Comparison of ENCODE assay signal across 13 cellular contexts in the genomic region with DNA sequence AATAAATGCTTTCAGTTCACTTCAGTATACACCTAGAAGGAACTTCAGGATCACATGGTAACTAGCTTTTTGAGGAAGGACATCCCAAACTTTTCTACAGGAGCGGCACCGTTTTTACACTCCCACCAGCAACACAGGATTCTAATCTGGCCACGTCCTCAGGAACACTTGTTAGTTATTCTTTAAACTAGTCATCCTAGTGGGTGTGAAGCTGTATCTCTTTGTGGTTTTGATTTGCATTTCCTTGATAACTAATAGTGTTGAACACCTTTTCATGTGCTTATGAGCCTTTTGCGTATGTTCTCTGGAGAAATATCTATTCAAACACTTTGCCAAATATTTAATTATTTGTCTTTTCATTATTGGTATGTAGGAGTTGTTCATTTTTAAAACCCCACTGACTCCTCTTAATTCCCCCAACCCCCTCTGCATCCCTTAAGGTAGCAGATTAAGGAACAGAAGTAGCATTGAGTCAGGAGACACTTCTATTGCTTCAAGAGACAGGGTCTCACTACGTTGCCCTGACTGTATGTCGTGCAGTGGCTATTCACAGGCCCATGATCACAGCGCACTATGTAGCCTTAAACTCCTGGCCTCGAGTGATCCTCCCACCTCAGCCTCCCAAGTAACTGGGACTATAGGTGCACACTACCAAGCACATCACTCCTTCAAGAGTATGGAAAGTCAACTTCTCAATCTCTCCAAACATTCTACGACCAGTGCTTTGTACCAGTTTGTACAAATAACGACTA. TPM values are rescaled to one million over a fixed set of nuclear protein-coding genes. Genes with fewer than 3 reads are reported as not detected.
DNase-seq lines count a peak whose midpoint lies in the region; ATAC-seq and TF ChIP-seq lines count a peak whose summit lies in the region.
"Had no signal": no experiment of that assay in that cellular context is flagged by ENCODE, and none has a peak within 500 bp of the region (broad histone marks: within the 10 kb centered on the region; RNA-seq: fewer than 3 reads in every experiment).

No MANE protein-coding gene starts in this region.

- H3K27ac ChIP-seq in 22Rv1: peak overlapping the region; percentile 30; the same call in 1 of the 2 replicates
- H3K27ac ChIP-seq: SJSA1 had no signal

- H3K36me3 Mint-ChIP-seq in activated T-helper 17 cell treated with anti-CD3 and anti-CD28 coated beads, Interleukin-2, amount 50 U/mL, for 72 hours (ENCODE audit: low read depth): peaks cover 88% of the 10 kb centered on the region
- peaks cover 4% of the 10 kb centered on the region for H3K36me3 Mint-ChIP-seq in mesothelial cell of epicardium

- ATAC-seq in GM18517 (IDR thresholded peaks at IDR 0.05; ENCODE audit: unreplicated experiment) (peak; percentile 54), HG02938 (IDR thresholded peaks at IDR 0.05; ENCODE audit: unreplicated experiment) (no peak), HG03139 (IDR thresholded peaks at IDR 0.05; ENCODE audit: unreplicated experiment) (no peak)
- ATAC-seq in activated T-helper 17 cell treated with anti-CD3 and anti-CD28 coated beads, Interleukin-2, amount 50 U/mL, for 72 hours (replicated peaks): peak; percentile 79

- no peaks in the 10 kb centered on the region for H3K27me3 Mint-ChIP-seq in activated T-helper 17 cell treated with anti-CD3 and anti-CD28 coated beads, Interleukin-2, amount 50 U/mL, for 72 hours
- no peaks in the 10 kb centered on the region for H3K27me3 Mint-ChIP-seq in mesothelial cell of epicardium (ENCODE audit: low read depth)

- peak overlapping the region; percentile 75 for H3K4me3 Mint-ChIP-seq in activated T-helper 17 cell treated with anti-CD3 and anti-CD28 coated beads, Interleukin-2, amount 50 U/mL, for 72 hours
- no peak overlapping the region for H3K4me3 Mint-ChIP-seq in mesothelial cell of epicardium

- peak overlapping the region; percentile 74 for H3K27ac Mint-ChIP-seq in activated T-helper 17 cell treated with anti-CD3 and anti-CD28 coated beads, Interleukin-2, amount 50 U/mL, for 72 hours
- peak overlapping the region; percentile 45 for H3K27ac Mint-ChIP-seq in mesothelial cell of epicardium

- TF ChIP-seq CTCF in 22Rv1 (IDR thresholded peaks at IDR 0.05) (no peak), mesothelial cell of epicardium (IDR thresholded peaks at IDR 0.05; ENCODE audit: unreplicated experiment) (no peak)

- H3K4me1 Mint-ChIP-seq in activated T-helper 17 cell treated with anti-CD3 and anti-CD28 coated beads, Interleukin-2, amount 50 U/mL, for 72 hours: peaks cover 40% of the 10 kb centered on the region
- H3K4me1 Mint-ChIP-seq in mesothelial cell of epicardium: peaks cover 32% of the 10 kb centered on the region

- H3K9me3 Mint-ChIP-seq in activated T-helper 17 cell treated with anti-CD3 and anti-CD28 coated beads, Interleukin-2, amount 50 U/mL, for 72 hours: no peaks in the 10 kb centered on the region
- no peaks in the 10 kb centered on the region for H3K9me3 Mint-ChIP-seq in mesothelial cell of epicardium

- no peak for DNase-seq in mesothelial cell of epicardium (ENCODE audit: low spot score in 2 of 2, unreplicated experiment in 2 of 2)
- no peak for DNase-seq in NAMALWA (ENCODE audit: low spot score)
- DNase-seq in GDM1 (lab: John Stamatoyannopoulos, UW): no peak
- DNase-seq: activated CD8-positive, alpha-beta memory T cell treated with anti-CD3 and anti-CD28 coated beads for 24 hours; AML-193; nucleus accumbens; stimulated activated CD4-positive, alpha-beta T cell treated with anti-CD3 and anti-CD28 coated beads, Interleukin-2, amount 100 ng/mL, for 24 hours had no signal

RNA-seq across cellular contexts. Expression of a gene that starts 25.4 kb away (rescaled TPM):
- total RNA-seq in activated T-helper 17 cell treated with anti-CD3 and anti-CD28 coated beads, Interleukin-2, amount 50 U/mL, for 72 hours: 100 to 1,000 TPM; 247 to 515 TPM
- 714 to 730 TPM (median 714 TPM) in 3 replicates for total RNA-seq in mesothelial cell of epicardium

Comparison
In these comparisons a context has a peak if more than half of its experiments do, and no peak if none do; other contexts are left out.
1. ATAC-seq: peak in GM18517 (single experiment) and activated T-helper 17 cell treated with anti-CD3 and anti-CD28 coated beads, Interleukin-2, amount 50 U/mL, for 72 hours (single experiment); none in HG02938 (single experiment) and HG03139 (single experiment).